Comparison of ENCODE assay signal across 15 cellular contexts in the genomic region with DNA sequence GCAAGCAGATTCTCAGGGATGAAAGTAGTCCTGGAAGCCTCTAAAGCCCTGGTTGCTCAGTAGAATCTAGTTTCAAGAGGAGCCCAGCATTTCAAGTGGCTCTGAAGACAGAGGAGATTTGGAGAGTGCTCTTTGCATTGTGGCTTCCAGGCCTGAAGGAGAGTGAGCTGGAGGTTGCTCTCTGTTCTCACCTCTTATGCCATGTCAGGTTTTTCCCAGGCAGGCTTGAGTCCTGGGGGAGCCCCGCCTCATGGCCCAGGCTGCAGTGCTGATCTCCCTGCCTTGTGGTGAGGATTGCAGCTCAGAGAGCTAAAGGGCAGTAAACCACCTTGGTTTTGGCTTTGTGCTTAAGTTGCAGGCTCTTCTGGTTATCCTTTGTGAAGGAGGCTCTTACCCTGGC. TPM values are rescaled to one million over a fixed set of nuclear protein-coding genes. Genes with fewer than 3 reads are reported as not detected.
DNase-seq lines count a peak whose midpoint lies in the region; ATAC-seq and TF ChIP-seq lines count a peak whose summit lies in the region.
"Had no signal": no experiment of that assay in that cellular context is flagged by ENCODE, and none has a peak within 500 bp of the region (broad histone marks: within the 10 kb centered on the region; RNA-seq: fewer than 3 reads in every experiment).

No MANE protein-coding gene starts in this region.

- no peaks in the 10 kb centered on the region for H3K27me3 ChIP-seq in CD4-positive, CD25-positive, alpha-beta regulatory T cell (ENCODE audit: control insufficient read depth, insufficient read depth, low read length)
- H3K27me3 ChIP-seq in KMS-11 (ENCODE audit: insufficient read depth, low read depth): no peaks in the 10 kb centered on the region

- peak overlapping the region; percentile 25 for H3K27ac ChIP-seq in CD4-positive, CD25-positive, alpha-beta regulatory T cell (ENCODE audit: insufficient read depth, low read length, poor library complexity, severe bottlenecking)
- peak overlapping the region; percentile 31 for H3K27ac ChIP-seq in KMS-11
- H3K27ac ChIP-seq: PC-9, psoas muscle had no signal

- ATAC-seq in CD4-positive, CD25-positive, alpha-beta regulatory T cell (ENCODE audit: low read depth in 2 of 2): no peak
- ATAC-seq: psoas muscle had no signal

- peak overlapping the region; percentile 80 to 84 (median 82) for H3K27ac Mint-ChIP-seq in CD4-positive, CD25-positive, alpha-beta regulatory T cell
- H3K27ac Mint-ChIP-seq in dendritic cell treated with granulocyte-macrophage colony-stimulating factor and Interleukin-4, amounts not matched to agents 40 ng/mL and 50 ng/mL, for 4 days: peak overlapping the region; percentile 45
- peak overlapping the region; percentile 69 for H3K27ac Mint-ChIP-seq in progenitor cell of endocrine pancreas

- H3K36me3 Mint-ChIP-seq in CD4-positive, CD25-positive, alpha-beta regulatory T cell: no peaks in the 10 kb centered on the region
- peaks cover 21% of the 10 kb centered on the region for H3K36me3 Mint-ChIP-seq in dendritic cell treated with granulocyte-macrophage colony-stimulating factor and Interleukin-4, amounts not matched to agents 40 ng/mL and 50 ng/mL, for 4 days (ENCODE audit: low read depth)
- no peaks in the 10 kb centered on the region for H3K36me3 Mint-ChIP-seq in progenitor cell of endocrine pancreas (ENCODE audit: insufficient read depth)

- intact Hi-C loops in dendritic cell treated with granulocyte-macrophage colony-stimulating factor and Interleukin-4, amounts not matched to agents 40 ng/mL and 50 ng/mL, for 4 days (cut with micrococcal nuclease): no loop called here

- no peak overlapping the region for H3K4me3 ChIP-seq in CD4-positive, CD25-positive, alpha-beta regulatory T cell (ENCODE audit: low read depth, low read length)
- H3K4me3 ChIP-seq in KMS-11 (IDR thresholded peaks at IDR 0.05; ENCODE audit: insufficient read depth, low read depth, low read length): no peak overlapping the region
- H3K4me3 ChIP-seq: PC-9, psoas muscle had no signal

- no peaks in the 10 kb centered on the region for H3K9me3 ChIP-seq in CD4-positive, CD25-positive, alpha-beta regulatory T cell (ENCODE audit: control insufficient read depth in 2 of 2, low read length in 2 of 2)
- H3K9me3 ChIP-seq: psoas muscle had no signal

- H3K4me1 Mint-ChIP-seq in CD4-positive, CD25-positive, alpha-beta regulatory T cell: peaks cover 16 to 84% (median 56%) of the 10 kb centered on the region in 4 donors
- H3K4me1 Mint-ChIP-seq in dendritic cell treated with granulocyte-macrophage colony-stimulating factor and Interleukin-4, amounts not matched to agents 40 ng/mL and 50 ng/mL, for 4 days (ENCODE audit: low read depth): peaks cover 94% of the 10 kb centered on the region
- peaks cover 37% of the 10 kb centered on the region for H3K4me1 Mint-ChIP-seq in progenitor cell of endocrine pancreas (ENCODE audit: low read depth)

- DNase-seq in CD4-positive, CD25-positive, alpha-beta regulatory T cell: no peak
- DNase-seq in progenitor cell of endocrine pancreas (ENCODE audit: low spot score, unreplicated experiment) (no peak), DMS 273 treated with DMSO at 0.1 percent for 48 hours (lab: John Stamatoyannopoulos, UW) (no peak), iPS-NIHi7 (ENCODE audit: extremely low spot score) (no peak), NCI-H2171 (lab: John Stamatoyannopoulos, UW) (no peak)
- DNase-seq in activated CD8-positive, alpha-beta memory T cell treated with anti-CD3 and anti-CD28 coated beads, Interleukin-2, amount 50 U/mL, for 48 hours: no peak
- DNase-seq: activated CD4-positive, alpha-beta T cell treated with anti-CD3 and anti-CD28 coated beads for 1 hour; central memory CD4-positive, alpha-beta T cell; GDM1; MM.1S; PC-9; psoas muscle had no signal

- peak overlapping the region in 1 of 4 donors; percentile 55 for H3K4me3 Mint-ChIP-seq in CD4-positive, CD25-positive, alpha-beta regulatory T cell
- H3K4me3 Mint-ChIP-seq in dendritic cell treated with granulocyte-macrophage colony-stimulating factor and Interleukin-4, amounts not matched to agents 40 ng/mL and 50 ng/mL, for 4 days: no peak overlapping the region
- no peak overlapping the region for H3K4me3 Mint-ChIP-seq in progenitor cell of endocrine pancreas (ENCODE audit: low read depth)

- H3K4me2 ChIP-seq in KMS-11: peak overlapping the region; percentile 41; the same call in 1 of the 2 replicates
- H3K4me2 ChIP-seq: PC-9 had no signal

- H3K4me1 ChIP-seq in CD4-positive, CD25-positive, alpha-beta regulatory T cell (ENCODE audit: control insufficient read depth, insufficient read depth, low read length, poor library complexity, severe bottlenecking): peaks cover 59% of the 10 kb centered on the region
- peaks cover 62% of the 10 kb centered on the region for H3K4me1 ChIP-seq in KMS-11 (ENCODE audit: low read depth, poor library complexity, severe bottlenecking)

- peaks cover 0 to 1% (median 0%) of the 10 kb centered on the region in 7 donors for H3K9me3 Mint-ChIP-seq in CD4-positive, CD25-positive, alpha-beta regulatory T cell
- no peaks in the 10 kb centered on the region for H3K9me3 Mint-ChIP-seq in dendritic cell treated with granulocyte-macrophage colony-stimulating factor and Interleukin-4, amounts not matched to agents 40 ng/mL and 50 ng/mL, for 4 days
- H3K9me3 Mint-ChIP-seq in progenitor cell of endocrine pancreas (ENCODE audit: low read depth): no peaks in the 10 kb centered on the region

- H3K27me3 Mint-ChIP-seq in CD4-positive, CD25-positive, alpha-beta regulatory T cell: no peaks in the 10 kb centered on the region
- H3K27me3 Mint-ChIP-seq in dendritic cell treated with granulocyte-macrophage colony-stimulating factor and Interleukin-4, amounts not matched to agents 40 ng/mL and 50 ng/mL, for 4 days: no peaks in the 10 kb centered on the region
- H3K27me3 Mint-ChIP-seq in progenitor cell of endocrine pancreas: no peaks in the 10 kb centered on the region

- peaks cover 25% of the 10 kb centered on the region; the same call in 1 of the 2 replicates for H3K79me2 ChIP-seq in KMS-11 (ENCODE audit: insufficient read depth, low read depth)

- no peak for TF ChIP-seq CTCF in KMS-11 (conservative IDR thresholded peaks at IDR 0.05; ENCODE audit: low read depth, low read length)
- TF ChIP-seq CTCF in progenitor cell of endocrine pancreas (IDR thresholded peaks at IDR 0.05; ENCODE audit: unreplicated experiment): no peak

- H3K36me3 ChIP-seq in CD4-positive, CD25-positive, alpha-beta regulatory T cell (ENCODE audit: control insufficient read depth, insufficient read depth, low read length): no peaks in the 10 kb centered on the region
- no peaks in the 10 kb centered on the region for H3K36me3 ChIP-seq in KMS-11 (ENCODE audit: insufficient read depth)

- H3K9ac ChIP-seq in KMS-11: no peak overlapping the region

- no peak overlapping the region for H2AFZ ChIP-seq in KMS-11 (ENCODE audit: low read depth)
- H2AFZ ChIP-seq: PC-9 had no signal

- peaks cover 3% of the 10 kb centered on the region; the same call in 1 of the 2 replicates for H4K20me1 ChIP-seq in KMS-11 (ENCODE audit: insufficient read depth)

RNA-seq across cellular contexts. Expression of a gene that starts 32.8 kb away (rescaled TPM):
- not detected for total RNA-seq in CD4-positive, CD25-positive, alpha-beta regulatory T cell
- not detected for polyA plus RNA-seq in CD4-positive, CD25-positive, alpha-beta regulatory T cell
- 39.4 and 39.7 TPM in 2 replicates for total RNA-seq in progenitor cell of endocrine pancreas
- total RNA-seq: mononuclear cell had no signal

RNA-seq across cellular contexts. Expression of a gene that starts 45.3 kb away (rescaled TPM):
- total RNA-seq in CD4-positive, CD25-positive, alpha-beta regulatory T cell: 66.6 TPM
- 10 to 100 TPM; 29.3 to 39.9 (median 36.4) TPM for polyA plus RNA-seq in CD4-positive, CD25-positive, alpha-beta regulatory T cell
- 55.5 and 59.1 TPM in 2 replicates for total RNA-seq in progenitor cell of endocrine pancreas

RNA-seq across cellular contexts. Expression of a gene that starts 54.6 kb away (rescaled TPM):
- 18.7 TPM for total RNA-seq in CD4-positive, CD25-positive, alpha-beta regulatory T cell
- polyA plus RNA-seq in CD4-positive, CD25-positive, alpha-beta regulatory T cell: 1 to 10 TPM; 7.4 to 7.6 (median 7.5) TPM
- 60.6 and 62.3 TPM in 2 replicates for total RNA-seq in progenitor cell of endocrine pancreas

Comparison
In these comparisons a context has a peak if more than half of its experiments do, and no peak if none do; other contexts are left out.
1. RNA of a gene that starts 32.8 kb away (total RNA-seq): 39.4 to 39.7 TPM in progenitor cell of endocrine pancreas; not detected in CD4-positive, CD25-positive, alpha-beta regulatory T cell (single experiment); every median in the first group is over 10 times any median in the second.
2. Peak in every context shown above with its lines, with median percentiles within 50 percentile points of each other: H3K27ac Mint-ChIP-seq.